1 cellular context compared by ENCODE assay signal in genomic region chr1:234725177-234726132, GRCh38.
TF ChIP-seq lines count a peak whose summit lies in the region.

No MANE protein-coding gene starts in this region.

TF ChIP-seq in WTC11, 78 proteins besides CTCF, POLR2A, EP300 and RAD21 (continued from another document):
- TF ChIP-seq, protein P1, sequence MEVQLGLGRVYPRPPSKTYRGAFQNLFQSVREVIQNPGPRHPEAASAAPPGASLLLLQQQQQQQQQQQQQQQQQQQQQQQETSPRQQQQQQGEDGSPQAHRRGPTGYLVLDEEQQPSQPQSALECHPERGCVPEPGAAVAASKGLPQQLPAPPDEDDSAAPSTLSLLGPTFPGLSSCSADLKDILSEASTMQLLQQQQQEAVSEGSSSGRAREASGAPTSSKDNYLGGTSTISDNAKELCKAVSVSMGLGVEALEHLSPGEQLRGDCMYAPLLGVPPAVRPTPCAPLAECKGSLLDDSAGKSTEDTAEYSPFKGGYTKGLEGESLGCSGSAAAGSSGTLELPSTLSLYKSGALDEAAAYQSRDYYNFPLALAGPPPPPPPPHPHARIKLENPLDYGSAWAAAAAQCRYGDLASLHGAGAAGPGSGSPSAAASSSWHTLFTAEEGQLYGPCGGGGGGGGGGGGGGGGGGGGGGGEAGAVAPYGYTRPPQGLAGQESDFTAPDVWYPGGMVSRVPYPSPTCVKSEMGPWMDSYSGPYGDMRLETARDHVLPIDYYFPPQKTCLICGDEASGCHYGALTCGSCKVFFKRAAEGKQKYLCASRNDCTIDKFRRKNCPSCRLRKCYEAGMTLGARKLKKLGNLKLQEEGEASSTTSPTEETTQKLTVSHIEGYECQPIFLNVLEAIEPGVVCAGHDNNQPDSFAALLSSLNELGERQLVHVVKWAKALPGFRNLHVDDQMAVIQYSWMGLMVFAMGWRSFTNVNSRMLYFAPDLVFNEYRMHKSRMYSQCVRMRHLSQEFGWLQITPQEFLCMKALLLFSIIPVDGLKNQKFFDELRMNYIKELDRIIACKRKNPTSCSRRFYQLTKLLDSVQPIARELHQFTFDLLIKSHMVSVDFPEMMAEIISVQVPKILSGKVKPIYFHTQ (CRISPR knock-in tag; IDR thresholded peaks at IDR 0.05) = no peak
- no peak for TF ChIP-seq USF2 (CRISPR knock-in tag; IDR thresholded peaks at IDR 0.05)
- no peak for TF ChIP-seq HMGXB4 (CRISPR knock-in tag; IDR thresholded peaks at IDR 0.05)
TF ChIP-seq in WTC11: peak in this region for 0.
